Comparison of ENCODE assay signal across 2 cellular contexts in genomic region chr18:21851327-21851961, GRCh38.
A peak's percentile ranks its signal among the peaks of the same experiment; 100 is the strongest.
TF ChIP-seq lines count a peak whose summit lies in the region.

No MANE protein-coding gene starts in this region.

TF ChIP-seq in GM12878, 131 proteins besides CTCF, POLR2A, EP300 and RAD21 (continued from another document):
- TF ChIP-seq SMC3 (IDR thresholded peaks at IDR 0.05; ENCODE audit: borderline replicate concordance, low read length) (peak; percentile 33; the same call in 1 of the 2 replicates), ZZZ3 (IDR thresholded peaks at IDR 0.05; ENCODE audit: control insufficient read depth, insufficient read length, low read depth) (no peak), POLR2AphosphoS2 (IDR thresholded peaks at IDR 0.05; ENCODE audit: low read depth, low read length) (no peak), NRF1 (conservative IDR thresholded peaks at IDR 0.05; ENCODE audit: low read depth, low read length) (no peak), JUNB (IDR thresholded peaks at IDR 0.05) (no peak)

TF ChIP-seq in HepG2, 621 proteins besides CTCF, POLR2A, EP300 and RAD21 (continued from another document):
- TF ChIP-seq, protein P1, sequence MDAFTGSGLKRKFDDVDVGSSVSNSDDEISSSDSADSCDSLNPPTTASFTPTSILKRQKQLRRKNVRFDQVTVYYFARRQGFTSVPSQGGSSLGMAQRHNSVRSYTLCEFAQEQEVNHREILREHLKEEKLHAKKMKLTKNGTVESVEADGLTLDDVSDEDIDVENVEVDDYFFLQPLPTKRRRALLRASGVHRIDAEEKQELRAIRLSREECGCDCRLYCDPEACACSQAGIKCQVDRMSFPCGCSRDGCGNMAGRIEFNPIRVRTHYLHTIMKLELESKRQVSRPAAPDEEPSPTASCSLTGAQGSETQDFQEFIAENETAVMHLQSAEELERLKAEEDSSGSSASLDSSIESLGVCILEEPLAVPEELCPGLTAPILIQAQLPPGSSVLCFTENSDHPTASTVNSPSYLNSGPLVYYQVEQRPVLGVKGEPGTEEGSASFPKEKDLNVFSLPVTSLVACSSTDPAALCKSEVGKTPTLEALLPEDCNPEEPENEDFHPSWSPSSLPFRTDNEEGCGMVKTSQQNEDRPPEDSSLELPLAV (CRISPR knock-in tag; conservative IDR thresholded peaks at IDR 0.05; ENCODE audit: low read depth), result no peak
- TF ChIP-seq CEBPG (CRISPR knock-in tag; IDR thresholded peaks at IDR 0.05), result 0 out of 2 replicates have a peak, but pooled peaks have one; percentile 39
- no peak for TF ChIP-seq TAF15 (IDR thresholded peaks at IDR 0.05; ENCODE audit: low read depth, low read length, poor library complexity, severe bottlenecking)
- TF ChIP-seq HOXA5 (CRISPR knock-in tag; IDR thresholded peaks at IDR 0.05), result no peak
- no peak for TF ChIP-seq ZIK1 (CRISPR knock-in tag; IDR thresholded peaks at IDR 0.05; ENCODE audit: borderline replicate concordance, low read depth)
- no peak for TF ChIP-seq ZNF550 (CRISPR knock-in tag; IDR thresholded peaks at IDR 0.05; ENCODE audit: borderline replicate concordance)
- TF ChIP-seq NBN (conservative IDR thresholded peaks at IDR 0.05), result no peak
- no peak for TF ChIP-seq NFATC3 (CRISPR knock-in tag; IDR thresholded peaks at IDR 0.05)
- no peak for TF ChIP-seq JDP2 (CRISPR knock-in tag; IDR thresholded peaks at IDR 0.05; ENCODE audit: borderline replicate concordance)
- no peak for TF ChIP-seq ZNF333 (CRISPR knock-in tag; IDR thresholded peaks at IDR 0.05; ENCODE audit: borderline replicate concordance)
- 0 out of 2 replicates have a peak, but pooled peaks have one; percentile 40 for TF ChIP-seq CEBPB (IDR thresholded peaks at IDR 0.05; ENCODE audit: borderline replicate concordance, low read depth, low read length)
- TF ChIP-seq NFRKB (IDR thresholded peaks at IDR 0.05), result no peak
- no peak for TF ChIP-seq SIN3B (IDR thresholded peaks at IDR 0.05; ENCODE audit: low read length)
- peak; percentile 40 for TF ChIP-seq STAG1 (CRISPR knock-in tag; IDR thresholded peaks at IDR 0.05)
TF ChIP-seq in HepG2: peak in this region for 3.
